13 cellular contexts compared by ENCODE assay signal in the genomic region with DNA sequence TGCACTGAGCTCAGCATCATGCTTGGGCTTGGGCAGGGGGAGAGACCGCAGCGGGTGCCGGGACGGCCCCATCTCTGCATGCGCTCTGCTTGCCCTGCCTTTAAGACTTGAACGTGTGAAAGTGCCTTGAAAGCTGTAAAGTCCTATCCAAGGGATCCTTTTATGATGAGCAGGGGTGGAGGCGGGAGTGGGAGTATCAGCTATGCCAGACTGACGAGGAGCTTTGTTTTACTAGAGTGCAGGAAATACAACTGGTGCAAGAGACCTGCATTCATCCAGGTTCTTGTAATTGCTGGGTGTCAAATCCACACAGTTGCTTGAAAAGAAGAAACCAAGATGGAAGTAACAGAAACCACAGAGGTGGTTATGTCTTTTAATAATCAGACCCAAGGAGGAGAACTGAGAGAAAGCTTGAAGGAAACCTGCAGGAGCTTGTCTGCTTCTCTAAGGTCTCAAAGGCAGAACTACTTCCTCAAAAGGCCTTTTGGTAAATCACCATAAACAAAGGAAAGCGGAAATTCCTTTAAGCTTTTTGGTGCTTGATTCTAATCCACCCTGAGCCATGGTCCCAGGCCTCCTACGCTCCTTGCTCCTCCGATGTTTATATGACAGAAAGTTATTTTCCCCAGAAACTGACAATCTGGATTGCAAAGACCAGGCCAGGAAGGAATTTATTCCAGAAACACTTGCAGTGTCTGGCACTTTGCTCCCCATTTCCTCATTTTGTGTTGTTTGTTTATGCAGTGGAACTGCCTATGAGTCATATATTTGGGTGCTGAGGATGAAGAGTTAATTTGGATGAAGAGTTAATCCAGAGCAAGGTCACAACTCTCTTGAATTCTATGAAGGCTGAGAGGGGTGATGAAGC. TPM values are rescaled to one million over a fixed set of nuclear protein-coding genes. Genes with fewer than 3 reads are reported as not detected.
A peak's percentile ranks its signal among the peaks of the same experiment; 100 is the strongest.
DNase-seq lines count a peak whose midpoint lies in the region; ATAC-seq and TF ChIP-seq lines count a peak whose summit lies in the region.
"Had no signal": no experiment of that assay in that cellular context is flagged by ENCODE, and none has a peak within 500 bp of the region (broad histone marks: within the 10 kb centered on the region; RNA-seq: fewer than 3 reads in every experiment).

No MANE protein-coding gene starts in this region.

- peaks cover 37% of the 10 kb centered on the region for H3K4me1 ChIP-seq in CD4-positive, alpha-beta memory T cell (ENCODE audit: insufficient read depth, low read length)
- no peaks in the 10 kb centered on the region for H3K4me1 ChIP-seq in gastrocnemius medialis

- CTCF ChIA-PET in CD4-positive, alpha-beta memory T cell (lab: Charles Lee; ENCODE audit: partially characterized antibody), result interaction anchor here (0.8 to 2.5 kb wide), 9 partner anchors 13 to 158 kb away, joined by 3 to 13 read pairs (median 5); no protein-coding TSS in a partner anchor

- intact Hi-C loops in CD4-positive, alpha-beta memory T cell (cut with micrococcal nuclease), result no loop called here
- intact Hi-C loops in gastrocnemius medialis (cut with DNase I; ENCODE audit: low total_unique reads), result no loop called here

- no peak overlapping the region for H3K4me3 ChIP-seq in CD4-positive, alpha-beta memory T cell (ENCODE audit: low read length in 2 of 2)
- H3K4me3 ChIP-seq in gastrocnemius medialis, result no peak overlapping the region

- no peaks in the 10 kb centered on the region for H3K9me3 ChIP-seq in CD4-positive, alpha-beta memory T cell (ENCODE audit: control insufficient read depth in 1 of 2, low read length in 2 of 2)
- H3K9me3 ChIP-seq in gastrocnemius medialis, result no peaks in the 10 kb centered on the region

- H3K27me3 ChIP-seq in CD4-positive, alpha-beta memory T cell (ENCODE audit: insufficient read depth, low read length), result no peaks in the 10 kb centered on the region
- no peaks in the 10 kb centered on the region for H3K27me3 ChIP-seq in gastrocnemius medialis

- DNase-seq in CD4-positive, alpha-beta memory T cell, result peak in 2 of 5 donors; percentile 7 to 14
- DNase-seq in LoVo (ENCODE audit: low spot score), result peak; percentile 21
- DNase-seq in activated naive CD4-positive, alpha-beta T cell treated with anti-CD3 and anti-CD28 coated beads, Interleukin-2, amount 50 U/mL, for 16 hours, result peak; percentile 34
- no peak for DNase-seq in nephron progenitor cell
- DNase-seq in anterior cingulate cortex (lab: John Stamatoyannopoulos, UW), result no peak
- DNase-seq in activated CD8-positive, alpha-beta memory T cell treated with anti-CD3 and anti-CD28 coated beads for 24 hours, result no peak
- no peak for DNase-seq in gastrocnemius medialis
- DNase-seq: DMS 273 treated with DMSO at 0.1 percent for 48 hours, SHP77 had no signal

- ATAC-seq in GM19463 (IDR thresholded peaks at IDR 0.05; ENCODE audit: unreplicated experiment), result no peak
- no peak for ATAC-seq in gastrocnemius medialis
- ATAC-seq: left lobe of liver had no signal

- H3K4me1 Mint-ChIP-seq in CD4-positive, alpha-beta memory T cell, result peaks cover 18 to 36% (median 25%) of the 10 kb centered on the region in 4 donors
- peaks cover 19% of the 10 kb centered on the region for H3K4me1 Mint-ChIP-seq in nephron progenitor cell

- POLR2A ChIA-PET in CD4-positive, alpha-beta memory T cell (lab: Charles Lee; ENCODE audit: partially characterized antibody), result interaction anchor here (0.6 to 1.6 kb wide), 7 partner anchors 18 to 220 kb away, joined by 3 to 4 read pairs (median 3); partner anchors contain the start of genes PLXDC1 and RPL19

- TF ChIP-seq CTCF in nephron progenitor cell (IDR thresholded peaks at IDR 0.05) (no peak), gastrocnemius medialis (IDR thresholded peaks at IDR 0.05 in 4 of 5, conservative IDR thresholded peaks at IDR 0.05 in 1 of 5) (no peak)

- no peaks in the 10 kb centered on the region for H3K36me3 ChIP-seq in CD4-positive, alpha-beta memory T cell (ENCODE audit: insufficient read depth, low read length)
- no peaks in the 10 kb centered on the region for H3K36me3 ChIP-seq in gastrocnemius medialis

- H3K4me3 Mint-ChIP-seq in CD4-positive, alpha-beta memory T cell, result peak overlapping the region in 6 of 8 donors; percentile 1 to 55 (median 34)
- H3K4me3 Mint-ChIP-seq in nephron progenitor cell, result no peak overlapping the region

- peak overlapping the region; percentile 43 to 93 (median 81) for H3K27ac Mint-ChIP-seq in CD4-positive, alpha-beta memory T cell
- H3K27ac Mint-ChIP-seq in nephron progenitor cell, result peak overlapping the region; percentile 57

- no peaks in the 10 kb centered on the region for H3K36me3 Mint-ChIP-seq in CD4-positive, alpha-beta memory T cell
- no peaks in the 10 kb centered on the region for H3K36me3 Mint-ChIP-seq in nephron progenitor cell (ENCODE audit: low read depth)

- no peak for TF ChIP-seq POLR2A in gastrocnemius medialis (IDR thresholded peaks at IDR 0.05)

- no peaks in the 10 kb centered on the region for H3K27me3 Mint-ChIP-seq in CD4-positive, alpha-beta memory T cell
- peaks cover 16% of the 10 kb centered on the region for H3K27me3 Mint-ChIP-seq in nephron progenitor cell (ENCODE audit: low read depth, poor library complexity)

- no peak overlapping the region for H3K27ac ChIP-seq in CD4-positive, alpha-beta memory T cell (ENCODE audit: low read depth, low read length)
- H3K27ac ChIP-seq in gastrocnemius medialis, result no peak overlapping the region

- in situ Hi-C loops in gastrocnemius medialis (cut with MboI; ENCODE audit: low sequenced_read_pairs in 4 of 4), result no loop called here

- H3K9me3 Mint-ChIP-seq in CD4-positive, alpha-beta memory T cell, result no peaks in the 10 kb centered on the region
- peaks cover 18% of the 10 kb centered on the region for H3K9me3 Mint-ChIP-seq in nephron progenitor cell

RNA-seq across cellular contexts. Expression of gene FBXO47, which starts 51.3 kb away (rescaled TPM):
- not detected for total RNA-seq in CD4-positive, alpha-beta memory T cell
- polyA plus RNA-seq in CD4-positive, alpha-beta memory T cell, result not detected
- total RNA-seq in gastrocnemius medialis, result not detected
- total RNA-seq: skeletal muscle tissue, temporal lobe had no signal

Comparison
In these comparisons a context has a peak if more than half of its experiments do, and no peak if none do; other contexts are left out.
1. DNase-seq: peak in LoVo (single experiment) and activated naive CD4-positive, alpha-beta T cell treated with anti-CD3 and anti-CD28 coated beads, Interleukin-2, amount 50 U/mL, for 16 hours (single experiment); none in nephron progenitor cell (single experiment), anterior cingulate cortex (0 of 58), activated CD8-positive, alpha-beta memory T cell treated with anti-CD3 and anti-CD28 coated beads for 24 hours (single experiment) and gastrocnemius medialis (0 of 2).